ENCODE assay signal across 18 cellular contexts in genomic region chr2:130169163-130169562, GRCh38. TPM values are rescaled to one million over a fixed set of nuclear protein-coding genes. Genes with fewer than 3 reads are reported as not detected.
"Had no signal": no experiment of that assay in that cellular context is flagged by ENCODE, and none has a peak within 500 bp of the region (broad histone marks: within the 10 kb centered on the region; RNA-seq: fewer than 3 reads in every experiment).

No MANE protein-coding gene starts in this region.

RNA-seq across cellular contexts. Expression of gene TUBA3E, which starts 29.1 kb away (rescaled TPM):
- total RNA-seq: activated naive CD4-positive, alpha-beta T cell treated with anti-CD3 and anti-CD28 coated beads for 36 hours; activated T-cell treated with anti-CD3 and anti-CD28 coated beads, Interleukin-2, amount 50 U/mL, for 4 hours; bronchial epithelial cell; colonic mucosa; liver; mammary epithelial cell; mucosa of gallbladder; neural crest cell; pancreas; sciatic nerve; stomach; T-helper 1 cell treated with Interleukin-12 subunit alpha and Interleukin-12 subunit beta and Interleukin-4 antibody, amounts not matched to agents 30 ng/mL and 1 ng/mL, for 36 hours; upper lobe of left lung; vagina; WTC11 had no signal
- polyA plus RNA-seq: keratinocyte, mammary epithelial cell, stomach had no signal

RNA-seq across cellular contexts. Expression of gene POTEF, which starts 40.1 kb away (rescaled TPM):
- total RNA-seq: activated naive CD4-positive, alpha-beta T cell treated with anti-CD3 and anti-CD28 coated beads for 36 hours; activated T-cell treated with anti-CD3 and anti-CD28 coated beads, Interleukin-2, amount 50 U/mL, for 4 hours; bronchial epithelial cell; colonic mucosa; left cardiac atrium; liver; mucosa of gallbladder; T-helper 1 cell treated with Interleukin-12 subunit alpha and Interleukin-12 subunit beta and Interleukin-4 antibody, amounts not matched to agents 30 ng/mL and 1 ng/mL, for 36 hours; upper lobe of left lung; vagina had no signal
- polyA plus RNA-seq: esophagus, keratinocyte, liver, mammary epithelial cell, stomach had no signal
